1 cellular context compared by ENCODE assay signal in the genomic region with DNA sequence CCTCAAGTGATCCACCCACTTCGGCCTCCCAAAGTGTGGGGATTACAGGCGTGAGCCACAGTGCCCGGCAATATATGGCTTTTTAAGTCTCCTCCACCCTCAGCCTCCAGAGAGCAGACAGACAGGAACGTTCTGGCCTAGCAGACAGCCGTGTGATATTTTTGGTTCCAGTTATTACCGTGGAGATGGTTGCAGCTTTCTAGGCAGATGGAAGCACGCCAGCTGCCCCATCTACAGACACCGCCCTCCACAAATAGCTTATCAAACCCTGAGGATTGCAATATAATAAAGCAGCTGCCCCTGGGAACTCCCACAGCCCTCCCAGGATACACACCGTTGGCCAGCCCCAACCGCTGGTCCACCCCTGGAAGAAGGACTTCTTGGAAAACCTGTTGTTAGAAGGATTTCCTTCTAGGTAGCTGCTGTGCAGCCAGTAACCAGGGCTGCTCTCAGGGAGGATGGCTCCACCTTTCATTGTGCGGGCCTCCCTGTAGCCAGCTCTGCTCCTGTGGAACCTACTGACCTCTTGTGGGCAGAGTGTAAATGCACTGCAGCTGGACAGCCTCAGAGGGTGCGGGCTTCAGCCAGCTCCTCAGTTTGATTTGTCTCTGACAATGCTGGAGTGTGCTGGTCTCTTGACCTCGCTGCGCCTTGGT.
TF ChIP-seq lines count a peak whose summit lies in the region.

No MANE protein-coding gene starts in this region.

TF ChIP-seq in H1, 55 proteins besides CTCF, POLR2A, EP300 and RAD21 (continued from another document):
- no peak for TF ChIP-seq GTF2F1 (IDR thresholded peaks at IDR 0.05; ENCODE audit: borderline replicate concordance, low read depth, low read length)
- no peak for TF ChIP-seq TAF1 (IDR thresholded peaks at IDR 0.05; ENCODE audit: low read depth, low read length)
- no peak for TF ChIP-seq HDAC6 (IDR thresholded peaks at IDR 0.05; ENCODE audit: low read depth, low read length)
- no peak for TF ChIP-seq TCF12 (IDR thresholded peaks at IDR 0.05; ENCODE audit: low read depth, low read length)
- TF ChIP-seq SIN3A (conservative IDR thresholded peaks at IDR 0.05 in 1 of 2, IDR thresholded peaks at IDR 0.05 in 1 of 2; ENCODE audit: low read depth in 1 of 2, low read length in 2 of 2) = no peak
- TF ChIP-seq SAP30 (IDR thresholded peaks at IDR 0.05; ENCODE audit: insufficient read depth, insufficient replicate concordance, low read length) = no peak
- TF ChIP-seq BACH1 (IDR thresholded peaks at IDR 0.05; ENCODE audit: low read length) = no peak
- TF ChIP-seq NRF1 (IDR thresholded peaks at IDR 0.05; ENCODE audit: low read depth, low read length) = no peak
- TF ChIP-seq, protein P1, sequence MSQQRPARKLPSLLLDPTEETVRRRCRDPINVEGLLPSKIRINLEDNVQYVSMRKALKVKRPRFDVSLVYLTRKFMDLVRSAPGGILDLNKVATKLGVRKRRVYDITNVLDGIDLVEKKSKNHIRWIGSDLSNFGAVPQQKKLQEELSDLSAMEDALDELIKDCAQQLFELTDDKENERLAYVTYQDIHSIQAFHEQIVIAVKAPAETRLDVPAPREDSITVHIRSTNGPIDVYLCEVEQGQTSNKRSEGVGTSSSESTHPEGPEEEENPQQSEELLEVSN (IDR thresholded peaks at IDR 0.05) = no peak
- TF ChIP-seq YY1 (IDR thresholded peaks at IDR 0.05; ENCODE audit: low read depth, low read length) = no peak
